2 cellular contexts compared by ENCODE assay signal in the genomic region with DNA sequence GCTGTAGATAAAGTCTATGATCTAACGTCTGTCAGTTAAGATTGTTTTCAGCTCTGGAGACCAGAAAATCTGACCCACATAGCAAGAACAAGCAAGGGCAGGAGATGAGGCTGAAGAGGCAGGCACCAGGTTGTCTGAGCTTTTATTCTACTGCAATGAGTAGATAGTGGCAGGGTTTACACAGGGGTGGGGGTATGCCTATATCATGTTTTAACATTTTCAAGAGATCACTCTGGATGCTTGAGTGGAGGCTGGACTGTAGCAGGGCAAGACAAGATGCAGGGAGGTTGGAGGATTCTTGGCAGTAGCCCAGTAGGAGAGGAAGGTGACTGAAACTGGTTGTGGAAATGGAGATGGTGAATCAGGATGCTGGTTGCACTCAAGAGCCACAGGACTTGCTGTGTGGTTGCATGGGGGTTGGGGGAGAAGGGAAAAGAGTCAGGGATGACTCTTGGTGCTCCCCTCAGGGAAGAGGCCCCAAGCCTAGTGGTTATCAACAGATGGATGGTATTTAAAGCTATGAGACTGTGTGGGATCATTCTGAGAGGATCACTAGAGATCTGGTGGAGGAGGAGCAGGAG.
TF ChIP-seq lines count a peak whose summit lies in the region.

No MANE protein-coding gene starts in this region.

TF ChIP-seq in SK-N-SH, 30 proteins besides CTCF, POLR2A, EP300 and RAD21 (continued from another document):
- no peak for TF ChIP-seq GATA2 (CRISPR knock-in tag; IDR thresholded peaks at IDR 0.05)

TF ChIP-seq in SK-N-SH treated with all-trans-retinoic acid at 6 μM for 48 hours, 23 proteins besides CTCF, POLR2A, EP300 and RAD21 (continued from another document):
- TF ChIP-seq, protein P1, sequence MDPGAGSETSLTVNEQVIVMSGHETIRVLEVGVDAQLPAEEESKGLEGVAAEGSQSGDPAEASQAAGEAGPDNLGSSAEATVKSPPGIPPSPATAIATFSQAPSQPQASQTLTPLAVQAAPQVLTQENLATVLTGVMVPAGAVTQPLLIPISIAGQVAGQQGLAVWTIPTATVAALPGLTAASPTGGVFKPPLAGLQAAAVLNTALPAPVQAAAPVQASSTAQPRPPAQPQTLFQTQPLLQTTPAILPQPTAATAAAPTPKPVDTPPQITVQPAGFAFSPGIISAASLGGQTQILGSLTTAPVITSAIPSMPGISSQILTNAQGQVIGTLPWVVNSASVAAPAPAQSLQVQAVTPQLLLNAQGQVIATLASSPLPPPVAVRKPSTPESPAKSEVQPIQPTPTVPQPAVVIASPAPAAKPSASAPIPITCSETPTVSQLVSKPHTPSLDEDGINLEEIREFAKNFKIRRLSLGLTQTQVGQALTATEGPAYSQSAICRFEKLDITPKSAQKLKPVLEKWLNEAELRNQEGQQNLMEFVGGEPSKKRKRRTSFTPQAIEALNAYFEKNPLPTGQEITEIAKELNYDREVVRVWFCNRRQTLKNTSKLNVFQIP (CRISPR knock-in tag; IDR thresholded peaks at IDR 0.05; ENCODE audit: borderline replicate concordance, low read depth) = no peak
- no peak for TF ChIP-seq ZNF70 (CRISPR knock-in tag; IDR thresholded peaks at IDR 0.05)
- TF ChIP-seq OSR1 (CRISPR knock-in tag; IDR thresholded peaks at IDR 0.05) = no peak
- no peak for TF ChIP-seq GLIS3 (CRISPR knock-in tag; IDR thresholded peaks at IDR 0.05)
- no peak for TF ChIP-seq ARNTL (CRISPR knock-in tag; IDR thresholded peaks at IDR 0.05; ENCODE audit: borderline replicate concordance, low read depth)
- TF ChIP-seq ESRRG (CRISPR knock-in tag; IDR thresholded peaks at IDR 0.05) = no peak
- TF ChIP-seq BACH2 (CRISPR knock-in tag; IDR thresholded peaks at IDR 0.05; ENCODE audit: borderline replicate concordance) = no peak
- TF ChIP-seq ISL1 (CRISPR knock-in tag; IDR thresholded peaks at IDR 0.05) = no peak
